19 cellular contexts compared by ENCODE assay signal in the genomic region with DNA sequence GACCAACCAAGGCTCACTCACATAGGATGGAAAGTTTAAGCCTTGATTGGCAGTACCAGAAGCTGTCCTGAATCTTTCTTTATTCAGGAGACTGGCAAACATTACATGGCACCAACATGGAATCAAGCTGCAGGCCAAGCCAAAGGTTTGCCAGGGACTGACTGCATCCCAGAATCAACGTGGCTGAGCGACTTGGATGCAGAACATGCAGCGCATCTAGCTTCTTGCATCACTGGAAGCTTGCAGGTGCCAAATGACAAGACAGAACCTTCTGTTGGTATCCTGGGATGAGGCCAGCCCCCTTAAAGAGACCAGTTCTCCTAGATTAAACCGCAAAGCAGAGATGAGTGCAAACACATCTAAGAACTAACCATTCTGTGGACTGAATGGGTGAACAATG.
"Had no signal": no experiment of that assay in that cellular context is flagged by ENCODE, and none has a peak within 500 bp of the region (broad histone marks: within the 10 kb centered on the region; RNA-seq: fewer than 3 reads in every experiment).

No MANE protein-coding gene starts in this region.

- H3K4me3 ChIP-seq: body of pancreas, heart left ventricle, left ventricle myocardium inferior, tibial nerve had no signal

- ATAC-seq: activated CD8-positive, alpha-beta T cell treated with anti-CD3 and anti-CD28 coated beads, Interleukin-2, amount 10 ng/mL, durations not matched to agents 7 days and 5 days; activated naive CD8-positive, alpha-beta T cell treated with anti-CD3 and anti-CD28 coated beads, Interleukin-2, amount 50 U/mL, for 24 hours; body of pancreas; effector memory CD8-positive, alpha-beta T cell; esophagus mucosa; heart left ventricle; natural killer cell treated with Interleukin-12 subunit alpha and Interleukin-12 subunit beta and Interleukin-15 and Interleukin-18, amount 100 ng/mL, for 72 hours had no signal

- H3K9me3 ChIP-seq: body of pancreas, neutrophil had no signal

- DNase-seq: activated CD4-positive, alpha-beta T cell treated with anti-CD3 and anti-CD28 coated beads for 1 hour; activated CD4-positive, alpha-beta T cell treated with anti-CD3 and anti-CD28 coated beads, Interleukin-2, amount 50 U/mL, for 1 hour; activated CD8-positive, alpha-beta T cell treated with anti-CD3 and anti-CD28 coated beads, Interleukin-2, amount 10 ng/mL, durations not matched to agents 7 days and 5 days; activated gamma-delta T cell; activated naive CD4-positive, alpha-beta T cell treated with anti-CD3 and anti-CD28 coated beads, Interleukin-2, amount 50 U/mL, for 16 hours; activated naive CD8-positive, alpha-beta T cell treated with anti-CD3 and anti-CD28 coated beads, Interleukin-2, amount 50 U/mL, for 24 hours; body of pancreas; effector memory CD8-positive, alpha-beta T cell; heart left ventricle; left ventricle myocardium inferior; midbrain; retina; stimulated activated CD4-positive, alpha-beta T cell treated with anti-CD3 and anti-CD28 coated beads, Interleukin-4, amount 100 ng/mL, for 24 hours; T-helper 1 cell had no signal

- H3K36me3 ChIP-seq: heart left ventricle, left ventricle myocardium inferior, neutrophil, tibial nerve had no signal

- H3K27ac ChIP-seq: body of pancreas, heart left ventricle, left ventricle myocardium inferior, neutrophil, parathyroid adenoma, tibial nerve had no signal

- H3K27me3 ChIP-seq: body of pancreas, heart left ventricle, neutrophil, tibial nerve had no signal

- H3K4me1 ChIP-seq: body of pancreas, heart left ventricle, left ventricle myocardium inferior, parathyroid adenoma, tibial nerve had no signal
